In genomic region chr16:2966803-2967184, GRCh38 we compare ENCODE assay signal across 1 cellular context.
TF ChIP-seq lines count a peak whose summit lies in the region.

No MANE protein-coding gene starts in this region.

TF ChIP-seq in GM23338, 12 proteins besides CTCF, POLR2A, EP300 and RAD21:
- TF ChIP-seq NANOG (IDR thresholded peaks at IDR 0.05; ENCODE audit: borderline replicate concordance), result no peak
- TF ChIP-seq, protein P1, sequence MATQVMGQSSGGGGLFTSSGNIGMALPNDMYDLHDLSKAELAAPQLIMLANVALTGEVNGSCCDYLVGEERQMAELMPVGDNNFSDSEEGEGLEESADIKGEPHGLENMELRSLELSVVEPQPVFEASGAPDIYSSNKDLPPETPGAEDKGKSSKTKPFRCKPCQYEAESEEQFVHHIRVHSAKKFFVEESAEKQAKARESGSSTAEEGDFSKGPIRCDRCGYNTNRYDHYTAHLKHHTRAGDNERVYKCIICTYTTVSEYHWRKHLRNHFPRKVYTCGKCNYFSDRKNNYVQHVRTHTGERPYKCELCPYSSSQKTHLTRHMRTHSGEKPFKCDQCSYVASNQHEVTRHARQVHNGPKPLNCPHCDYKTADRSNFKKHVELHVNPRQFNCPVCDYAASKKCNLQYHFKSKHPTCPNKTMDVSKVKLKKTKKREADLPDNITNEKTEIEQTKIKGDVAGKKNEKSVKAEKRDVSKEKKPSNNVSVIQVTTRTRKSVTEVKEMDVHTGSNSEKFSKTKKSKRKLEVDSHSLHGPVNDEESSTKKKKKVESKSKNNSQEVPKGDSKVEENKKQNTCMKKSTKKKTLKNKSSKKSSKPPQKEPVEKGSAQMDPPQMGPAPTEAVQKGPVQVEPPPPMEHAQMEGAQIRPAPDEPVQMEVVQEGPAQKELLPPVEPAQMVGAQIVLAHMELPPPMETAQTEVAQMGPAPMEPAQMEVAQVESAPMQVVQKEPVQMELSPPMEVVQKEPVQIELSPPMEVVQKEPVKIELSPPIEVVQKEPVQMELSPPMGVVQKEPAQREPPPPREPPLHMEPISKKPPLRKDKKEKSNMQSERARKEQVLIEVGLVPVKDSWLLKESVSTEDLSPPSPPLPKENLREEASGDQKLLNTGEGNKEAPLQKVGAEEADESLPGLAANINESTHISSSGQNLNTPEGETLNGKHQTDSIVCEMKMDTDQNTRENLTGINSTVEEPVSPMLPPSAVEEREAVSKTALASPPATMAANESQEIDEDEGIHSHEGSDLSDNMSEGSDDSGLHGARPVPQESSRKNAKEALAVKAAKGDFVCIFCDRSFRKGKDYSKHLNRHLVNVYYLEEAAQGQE (IDR thresholded peaks at IDR 0.05; ENCODE audit: unreplicated experiment), result peak; percentile 55
